ENCODE assay signal across 8 cellular contexts in the genomic region with DNA sequence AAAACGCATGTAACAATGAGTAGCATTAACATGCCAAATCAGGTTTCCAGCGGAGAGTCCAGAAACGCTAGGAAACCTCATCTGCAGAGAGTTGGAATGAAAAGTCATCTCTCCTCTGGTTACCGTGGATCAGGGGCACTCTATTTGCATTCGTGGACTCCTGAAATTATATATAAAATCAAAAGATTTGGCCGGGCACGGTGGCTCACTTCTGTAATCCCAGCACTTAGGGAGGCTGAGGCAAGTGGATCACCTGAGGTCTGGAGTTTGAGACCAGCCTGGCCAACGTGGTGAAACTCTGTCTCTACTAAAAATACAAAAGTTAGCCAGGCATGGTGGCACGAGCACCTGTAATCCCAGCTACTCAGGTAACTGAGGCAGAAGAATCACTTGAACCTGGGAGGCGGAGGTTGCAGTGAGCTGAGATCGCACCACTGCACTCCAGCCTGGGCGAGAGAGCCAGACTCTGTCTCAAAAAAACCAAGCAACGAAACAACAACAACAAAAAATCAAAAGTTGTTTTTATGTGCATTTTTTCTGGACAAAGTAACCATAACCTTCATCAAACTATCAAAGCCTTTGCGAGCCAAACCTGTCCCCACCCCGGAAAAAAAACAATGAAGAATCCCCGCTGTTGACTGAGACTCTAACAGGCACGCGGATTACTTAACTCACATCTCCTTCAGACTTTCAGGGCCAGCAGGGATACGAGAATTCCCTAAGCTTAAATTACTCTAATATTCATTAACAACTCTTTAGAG.
DNase-seq lines count a peak whose midpoint lies in the region; ATAC-seq, FAIRE-seq and TF ChIP-seq lines count a peak whose summit lies in the region.

No MANE protein-coding gene starts in this region.

- H2AFZ ChIP-seq in HCT116 (ENCODE audit: low read depth, low read length, poor library complexity, severe bottlenecking) = peak overlapping the region; percentile 57
- H2AFZ ChIP-seq in K562 (ENCODE audit: low read depth, low read length) = 0 out of 2 replicates have a peak overlapping the region, but pooled peaks have one; percentile 54

- H3K27ac ChIP-seq in HCT116 (ENCODE audit: low read depth, low read length) = peak overlapping the region; percentile 49; the same call in 1 of the 2 replicates
- no peak overlapping the region for H3K27ac ChIP-seq in K562 (ENCODE audit: extremely low read depth, low read depth, low read length)

- H3K9me2 ChIP-seq in HCT116 (ENCODE audit: insufficient read depth) = no peaks in the 10 kb centered on the region

- TF ChIP-seq RAD21 in HCT116 (IDR thresholded peaks at IDR 0.05; ENCODE audit: low read depth) = no peak
- TF ChIP-seq RAD21 in K562 (CRISPR knock-in tag; conservative IDR thresholded peaks at IDR 0.05 in 1 of 2, IDR thresholded peaks at IDR 0.05 in 1 of 2) = no peak

- H3K4me3 ChIP-seq in HCT116 (replicated peaks in 1 of 2; ENCODE audit: low read depth in 1 of 2, low read length in 2 of 2) (peak overlapping the region; percentile 48 to 63), K562 (peak overlapping the region; percentile 22), mucosa of descending colon (no peak overlapping the region)

- H3K27me3 ChIP-seq in HCT116 (ENCODE audit: insufficient read depth, low read length) = 0 out of 2 replicates have a peak, but pooled peaks cover 4% of the 10 kb centered on the region
- H3K27me3 ChIP-seq in K562 (ENCODE audit: control insufficient read depth in 2 of 2, insufficient read depth in 2 of 2, low read length in 2 of 2) = peaks cover 39 to 67% of the 10 kb centered on the region in 2 experiments

- CTCF ChIA-PET in HCT116 (lab: Charles Lee) = no interaction called here
- CTCF ChIA-PET in K562 (lab: Yijun Ruan, JAX; ENCODE audit: low intra/inter-chr PET ratio) = no interaction called here

- 12% methylated on average over 19 of the region's 19 CpGs for WGBS in K562 (ENCODE audit: insufficient coverage, low coverage, missing lambda C conversion rate)

- BruUV-seq in HCT116 (replicated peaks; lab: Mats Ljungman, UMichigan) (no TSS peak), K562 (replicated peaks; lab: Mats Ljungman, UMichigan) (no TSS peak)

- in situ Hi-C loops in K562 (cut with MboI) = no loop called here

- TF ChIP-seq CTCF in HCT116 (IDR thresholded peaks at IDR 0.05 in 2 of 3, conservative IDR thresholded peaks at IDR 0.05 in 1 of 3; ENCODE audit: borderline replicate concordance in 1 of 3, insufficient read depth in 1 of 3, low read depth in 2 of 3, low read length in 2 of 3) = no peak
- no peak for TF ChIP-seq CTCF in K562 (IDR thresholded peaks at IDR 0.05 in 2 of 3, conservative IDR thresholded peaks at IDR 0.05 in 1 of 3; ENCODE audit: insufficient read depth in 2 of 3, low read depth in 1 of 3, low read length in 3 of 3)
- TF ChIP-seq CTCF in mucosa of descending colon (IDR thresholded peaks at IDR 0.05) = no peak

- FAIRE-seq in A204.1 (lab: Jason Lieb, UNC) = peak; percentile 30
- peak; percentile 72 for FAIRE-seq in K562 (lab: Jason Lieb, UNC)

- POLR2A ChIA-PET in HCT116 (lab: Charles Lee) (interaction anchor here (1.5 kb wide), 1 partner anchor 8 kb away, joined by 4 read pairs; no protein-coding TSS in a partner anchor), K562 (lab: Yijun Ruan, JAX) (no interaction called here)

- H3K9me3 ChIP-seq in HCT116 (ENCODE audit: control insufficient read depth in 1 of 2, insufficient read depth in 1 of 2, low read depth in 1 of 2, low read length in 2 of 2) = no peaks in the 10 kb centered on the region
- H3K9me3 ChIP-seq in K562 (replicated peaks; ENCODE audit: control insufficient read depth, insufficient read depth, low read depth, low read length) = no peaks in the 10 kb centered on the region
- H3K9me3 ChIP-seq in mucosa of descending colon = no peaks in the 10 kb centered on the region

- H3K79me2 ChIP-seq in HCT116 (ENCODE audit: insufficient read depth, low read length) (no peaks in the 10 kb centered on the region), K562 (ENCODE audit: control insufficient read depth, insufficient read depth, low read length) (no peaks in the 10 kb centered on the region)

- H3K9ac ChIP-seq in HCT116 (ENCODE audit: low read length) = peak overlapping the region; percentile 62
- no peak overlapping the region for H3K9ac ChIP-seq in K562 (ENCODE audit: insufficient read depth in 1 of 2, low read depth in 2 of 2, low read length in 2 of 2)

- intact Hi-C loops in HCT116 (cut with micrococcal nuclease) (no loop called here), K562 (cut with micrococcal nuclease) (no loop called here), mucosa of descending colon (cut with DNase I, micrococcal nuclease) (no loop called here)

- no peak for TF ChIP-seq EP300 in K562 (IDR thresholded peaks at IDR 0.05; ENCODE audit: low read length)

- peak; percentile 61 for ATAC-seq in HCT116
- ATAC-seq in K562 = peak; percentile 47; the same call in 1 of the 3 replicates
- peak; percentile 61 for ATAC-seq in mucosa of descending colon
- no peak for ATAC-seq in activated CD4-positive, CD25-positive, alpha-beta regulatory T cell treated with anti-CD3 and anti-CD28 coated beads, Interleukin-2, amount 50 U/mL, for 24 hours
- no peak for ATAC-seq in HG02588 (IDR thresholded peaks at IDR 0.05; ENCODE audit: unreplicated experiment)

- H3K4me2 ChIP-seq in HCT116 (ENCODE audit: low read length) (peak overlapping the region; percentile 82), K562 (ENCODE audit: insufficient read depth, low read length) (no peak overlapping the region)

- TF ChIP-seq POLR2A in HCT116 (IDR thresholded peaks at IDR 0.05; ENCODE audit: borderline replicate concordance, extremely low read depth, insufficient read depth, insufficient read length) (no peak), K562 (conservative IDR thresholded peaks at IDR 0.05) (no peak)

- RAD21 ChIA-PET in HCT116 (lab: Charles Lee; ENCODE audit: low non-redundant PET in 1 of 2, low total read pairs in 2 of 2, uncharacterized antibody in 2 of 2, unreplicated experiment in 2 of 2) = no interaction called here

- peaks cover 10 to 25% of the 10 kb centered on the region in 2 experiments; a peak in 3 of 4 replicates for H3K4me1 ChIP-seq in HCT116 (ENCODE audit: control insufficient read depth in 1 of 2, insufficient read depth in 2 of 2, low read length in 2 of 2)
- H3K4me1 ChIP-seq in K562 (replicated peaks in 1 of 2; ENCODE audit: control insufficient read depth in 2 of 2, insufficient read depth in 2 of 2, low read length in 2 of 2) = peaks cover 0 to 11% of the 10 kb centered on the region in 2 experiments; a peak in 3 of 5 replicates
- peaks cover 9% of the 10 kb centered on the region for H3K4me1 ChIP-seq in mucosa of descending colon (ENCODE audit: low read depth)

- H3K9me1 ChIP-seq in K562 (ENCODE audit: control insufficient read depth, insufficient read depth, low read length) = no peaks in the 10 kb centered on the region

- DNase-seq in HCT116 (ENCODE audit: low read depth, low spot score) (no peak), K562 (ENCODE audit: extremely low read depth in 1 of 4, low spot score in 3 of 4) (no peak), mucosa of descending colon (peak in 1 of 3 donors; percentile 42), NCI-H1105 treated with DMSO at 0.1 percent for 48 hours (lab: John Stamatoyannopoulos, UW) (no peak)
- DNase-seq in stimulated activated CD4-positive, alpha-beta T cell treated with anti-CD3 and anti-CD28 coated beads, Interleukin-2, amount 100 ng/mL, for 48 hours = no peak

- H3K36me3 ChIP-seq in HCT116 (ENCODE audit: control insufficient read depth in 1 of 2, insufficient read depth in 2 of 2, low read length in 2 of 2) = no peaks in the 10 kb centered on the region
- H3K36me3 ChIP-seq in K562 (ENCODE audit: control insufficient read depth, insufficient read depth, low read length) = no peaks in the 10 kb centered on the region
- H3K36me3 ChIP-seq in mucosa of descending colon (ENCODE audit: low read depth) = no peaks in the 10 kb centered on the region

- no peaks in the 10 kb centered on the region for H4K20me1 ChIP-seq in HCT116 (ENCODE audit: insufficient read depth)
- H4K20me1 ChIP-seq in K562 (replicated peaks; ENCODE audit: control insufficient read depth, insufficient read depth, low read length) = no peaks in the 10 kb centered on the region

TF ChIP-seq in HCT116, 20 proteins besides CTCF, POLR2A, EP300 and RAD21:
- no peak for TF ChIP-seq SP1 (IDR thresholded peaks at IDR 0.05; ENCODE audit: low read depth)
- TF ChIP-seq, protein P1, sequence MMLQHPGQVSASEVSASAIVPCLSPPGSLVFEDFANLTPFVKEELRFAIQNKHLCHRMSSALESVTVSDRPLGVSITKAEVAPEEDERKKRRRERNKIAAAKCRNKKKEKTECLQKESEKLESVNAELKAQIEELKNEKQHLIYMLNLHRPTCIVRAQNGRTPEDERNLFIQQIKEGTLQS (IDR thresholded peaks at IDR 0.05) = no peak
- 0 out of 2 replicates have a peak, but pooled peaks have one; percentile 33 for TF ChIP-seq CEBPB (IDR thresholded peaks at IDR 0.05; ENCODE audit: low read depth)

TF ChIP-seq in K562, 482 proteins besides CTCF, POLR2A, EP300 and RAD21:
- TF ChIP-seq CBX8 (IDR thresholded peaks at IDR 0.05; ENCODE audit: borderline replicate concordance, extremely low read depth, low read depth, low read length, poor library complexity, severe bottlenecking) (peak; percentile 70), BMI1 (IDR thresholded peaks at IDR 0.05; ENCODE audit: low read length) (peak; percentile 51; the same call in 1 of the 2 replicates), CBX2 (IDR thresholded peaks at IDR 0.05; ENCODE audit: insufficient read depth, low read length, poor library complexity, severe bottlenecking) (peak; percentile 55), ZBTB1 (CRISPR knock-in tag; IDR thresholded peaks at IDR 0.05; ENCODE audit: borderline replicate concordance, low read depth) (no peak), RNF2 (IDR thresholded peaks at IDR 0.05) (peak; percentile 28; the same call in 1 of the 2 replicates)

Comparison
In these comparisons a context has a peak if more than half of its experiments do, and no peak if none do; other contexts are left out.
1. ATAC-seq: peak in HCT116 (single experiment), K562 (single experiment) and mucosa of descending colon (single experiment); none in activated CD4-positive, CD25-positive, alpha-beta regulatory T cell treated with anti-CD3 and anti-CD28 coated beads, Interleukin-2, amount 50 U/mL, for 24 hours (0 of 2) and HG02588 (single experiment).